8 cellular contexts compared by ENCODE assay signal in the genomic region with DNA sequence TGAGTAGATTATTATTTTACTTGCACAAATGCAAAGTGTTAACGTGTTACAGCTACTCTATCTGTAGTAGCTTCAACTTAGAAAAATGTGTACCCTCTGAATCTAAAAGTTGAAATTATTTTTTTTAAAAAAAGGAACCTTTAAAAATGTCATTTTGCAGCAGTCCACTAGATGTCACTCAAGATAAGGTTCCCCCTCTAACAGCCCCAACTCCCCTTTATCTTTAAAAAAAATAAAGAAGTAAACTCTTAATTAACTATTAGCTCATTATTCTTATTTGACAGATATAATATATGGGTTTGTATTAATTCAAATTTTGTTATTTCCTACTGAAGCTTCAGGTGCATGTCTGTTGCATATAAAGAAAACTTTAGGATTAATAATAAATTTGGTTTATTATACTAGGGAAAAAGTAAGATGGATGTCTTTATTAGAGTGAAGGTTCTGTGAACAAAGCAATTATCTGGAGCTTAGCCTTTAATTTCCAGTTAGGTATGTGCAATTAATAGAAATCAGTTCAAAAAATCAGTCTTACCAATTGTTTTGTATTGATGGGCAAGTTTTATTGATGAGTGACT.
DNase-seq lines count a peak whose midpoint lies in the region; ATAC-seq, FAIRE-seq and TF ChIP-seq lines count a peak whose summit lies in the region.

No MANE protein-coding gene starts in this region.

- H3K4me3 ChIP-seq in GM12865 (ENCODE audit: low read depth, low read length) (no peak overlapping the region), OCI-LY3 (ENCODE audit: low read length) (no peak overlapping the region), fibroblast of mammary gland (ENCODE audit: control insufficient read depth, low read depth, low read length) (no peak overlapping the region)

- no peak overlapping the region for H2AFZ ChIP-seq in OCI-LY3 (ENCODE audit: low read depth, low read length)

- no peaks in the 10 kb centered on the region for H3K36me3 ChIP-seq in OCI-LY3 (replicated peaks; ENCODE audit: low read depth, low read length)

- TF ChIP-seq CTCF in GM12865 (IDR thresholded peaks at IDR 0.05; ENCODE audit: insufficient read depth, low read depth, low read length, missing control alignments) (peak; percentile 46), OCI-LY3 (IDR thresholded peaks at IDR 0.05; ENCODE audit: low read depth, low read length) (peak; percentile 72), fibroblast of mammary gland (conservative IDR thresholded peaks at IDR 0.05; ENCODE audit: control insufficient read depth, insufficient read depth, low read depth, low read length) (peak; percentile 62)

- FAIRE-seq in A204.1 (lab: Jason Lieb, UNC) = peak; percentile 90
- FAIRE-seq in GM12891 (lab: Jason Lieb, UNC) = no peak

- H3K79me2 ChIP-seq in OCI-LY3 (ENCODE audit: low read length) = no peaks in the 10 kb centered on the region

- H3K9me3 ChIP-seq in OCI-LY3 (ENCODE audit: insufficient read depth, low read length) = no peaks in the 10 kb centered on the region

- H3K4me2 ChIP-seq in OCI-LY3 (ENCODE audit: low read length) = 0 out of 2 replicates have a peak overlapping the region, but pooled peaks have one; percentile 18

- H3K27ac ChIP-seq in OCI-LY3 (ENCODE audit: low read length) = no peak overlapping the region

- H4K20me1 ChIP-seq in OCI-LY3 (ENCODE audit: insufficient read depth, low read length) = no peaks in the 10 kb centered on the region

- DNase-seq in GM12865 (ENCODE audit: low read depth) (peak; percentile 1), fibroblast of mammary gland (ENCODE audit: low read depth) (peak; percentile 4), G401 (ENCODE audit: low spot score) (no peak), erythroblast (lab: John Stamatoyannopoulos, UW) (no peak), GM12891 (ENCODE audit: insufficient read length, low spot score) (no peak)

- TF ChIP-seq POLR2A in erythroblast (IDR thresholded peaks at IDR 0.05; ENCODE audit: low read length) (no peak), GM12891 (IDR thresholded peaks at IDR 0.05; ENCODE audit: low read depth, low read length) (no peak)

- H3K27me3 ChIP-seq in OCI-LY3 (ENCODE audit: low read depth, low read length) = no peaks in the 10 kb centered on the region

- no peak overlapping the region for H3K9ac ChIP-seq in OCI-LY3 (ENCODE audit: low read length)

- ATAC-seq in GM21619 (IDR thresholded peaks at IDR 0.05; ENCODE audit: unreplicated experiment) = no peak

- H3K4me1 ChIP-seq in OCI-LY3 (ENCODE audit: low read length) = no peaks in the 10 kb centered on the region

- in situ Hi-C loops in G401 (cut with HindIII; ENCODE audit: low sequenced_read_pairs) = no loop called here

TF ChIP-seq in GM12891, 5 proteins besides CTCF, POLR2A, EP300 and RAD21:
- TF ChIP-seq PAX5 (IDR thresholded peaks at IDR 0.05; ENCODE audit: insufficient read depth, low read length, severe bottlenecking) (no peak), POLR2AphosphoS5 (IDR thresholded peaks at IDR 0.05; ENCODE audit: low read depth, low read length) (no peak), SPI1 (IDR thresholded peaks at IDR 0.05; ENCODE audit: low read depth, low read length) (no peak)

Comparison
In these comparisons a context has a peak if more than half of its experiments do, and no peak if none do; other contexts are left out.
1. DNase-seq: peak in GM12865 (single experiment) and fibroblast of mammary gland (single experiment); none in G401 (single experiment), erythroblast (0 of 2) and GM12891 (single experiment).
2. Peak in every context shown above with its lines, with median percentiles within 50 percentile points of each other: CTCF ChIP-seq.